ENCODE assay signal across 33 cellular contexts in the genomic region with DNA sequence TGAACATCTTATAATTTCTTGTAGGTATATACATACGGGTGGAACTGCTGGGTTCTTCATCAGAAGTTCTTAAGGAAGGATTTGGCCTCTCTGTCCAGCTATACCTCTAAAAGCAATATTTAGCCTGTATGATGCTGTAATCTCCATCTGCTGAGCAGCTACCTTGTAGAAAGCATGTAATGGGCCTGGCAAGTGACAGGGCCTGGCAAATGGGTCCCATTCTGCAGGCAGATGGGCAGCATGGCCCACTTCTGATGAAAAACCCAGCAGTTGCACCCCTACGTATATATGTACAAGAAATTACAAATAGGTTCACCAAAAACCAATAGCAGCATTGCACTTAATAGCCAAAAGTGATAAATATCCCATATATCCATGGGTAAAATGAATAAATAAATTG. TPM values are rescaled to one million over a fixed set of nuclear protein-coding genes. Genes with fewer than 3 reads are reported as not detected.
"Had no signal": no experiment of that assay in that cellular context is flagged by ENCODE, and none has a peak within 500 bp of the region (broad histone marks: within the 10 kb centered on the region; RNA-seq: fewer than 3 reads in every experiment).

No MANE protein-coding gene starts in this region.

- DNase-seq: Karpas-422, Kasumi-1, MG63, MM.1S, MV-4-11, NCI-H1048, NCI-H1092, NCI-H1092 treated with DMSO at 0.1 percent for 48 hours, NCI-H1105, NCI-H1105 treated with DMSO at 0.1 percent for 48 hours, NCI-H1417, NCI-H1417 treated with DMSO at 0.1 percent for 48 hours, NCI-H1436, NCI-H1436 treated with DMSO at 0.1 percent for 48 hours, NCI-H146, NCI-H1694, NCI-H1694 treated with DMSO at 0.1 percent for 48 hours, NCI-H187, NCI-H187 treated with DMSO at 0.1 percent for 48 hours, NCI-H1930, NCI-H2029, NCI-H2029 treated with DMSO at 0.1 percent for 48 hours, NCI-H2081, NCI-H2081 treated with DMSO at 0.1 percent for 48 hours, NCI-H2107, NCI-H2171, NCI-H226, NCI-H345, NCI-H446, NCI-H446 treated with DMSO at 0.1 percent for 48 hours, NCI-H510A had no signal

- H3K4me2 ChIP-seq: KMS-11 had no signal

- H3K9me3 ChIP-seq: MG63 had no signal

- H3K9ac ChIP-seq: KMS-11 had no signal

- H3K36me3 ChIP-seq: MG63 had no signal

- H3K27me3 ChIP-seq: MG63 had no signal

- H3K4me3 ChIP-seq: MG63 had no signal

- H3K27ac ChIP-seq: KMS-11 had no signal

RNA-seq across cellular contexts. Expression of a gene that starts 9.0 kb away (rescaled TPM):
- total RNA-seq: NCI-H460 had no signal
